In genomic region chr15:62742409-62743171, GRCh38 we compare ENCODE assay signal across 8 cellular contexts.
A peak's percentile ranks its signal among the peaks of the same experiment; 100 is the strongest.
DNase-seq lines count a peak whose midpoint lies in the region; ATAC-seq and TF ChIP-seq lines count a peak whose summit lies in the region.

No MANE protein-coding gene starts in this region.

- DNase-seq in GM04504 (ENCODE audit: low read depth) = peak; percentile 92
- DNase-seq in NCI-H1694 treated with DMSO at 0.1 percent for 48 hours (lab: John Stamatoyannopoulos, UW) = peak; percentile 64
- DNase-seq in epithelial cell of esophagus (ENCODE audit: low read depth) = peak; percentile 79

- H3K27ac ChIP-seq in 22Rv1 (no peak overlapping the region), VCaP (no peak overlapping the region), muscle layer of duodenum (ENCODE audit: low read length) (peak overlapping the region; percentile 56), stomach smooth muscle (ENCODE audit: low read length) (peak overlapping the region; percentile 71)

- peak; percentile 93 for TF ChIP-seq CTCF in 22Rv1 (IDR thresholded peaks at IDR 0.05)
- peak; percentile 97 for TF ChIP-seq CTCF in VCaP (conservative IDR thresholded peaks at IDR 0.05)
- TF ChIP-seq CTCF in epithelial cell of esophagus (IDR thresholded peaks at IDR 0.05; ENCODE audit: insufficient read depth, low read depth, low read length, missing control alignments) = peak; percentile 88

- ATAC-seq in HG02623 (IDR thresholded peaks at IDR 0.05; ENCODE audit: unreplicated experiment) = no peak

- H3K36me3 ChIP-seq in muscle layer of duodenum (ENCODE audit: control insufficient read depth in 1 of 2, insufficient read depth in 2 of 2, low read length in 2 of 2) = peaks cover 0 to 14% of the 10 kb centered on the region in 2 donors
- H3K36me3 ChIP-seq in stomach smooth muscle (ENCODE audit: control insufficient read depth in 2 of 2, insufficient read depth in 2 of 2, low read length in 2 of 2) = peaks cover 12 to 21% of the 10 kb centered on the region in 2 donors

- H3K27me3 ChIP-seq in muscle layer of duodenum (ENCODE audit: low read depth, low read length) (no peaks in the 10 kb centered on the region), stomach smooth muscle (ENCODE audit: control insufficient read depth in 1 of 2, insufficient read depth in 2 of 2, low read length in 2 of 2) (no peaks in the 10 kb centered on the region)

- H3K9ac ChIP-seq in stomach smooth muscle (ENCODE audit: low read length in 2 of 2) = peak overlapping the region; percentile 47 to 53

- H3K9me3 ChIP-seq in muscle layer of duodenum (ENCODE audit: control insufficient read depth in 1 of 2, low read length in 2 of 2) (no peaks in the 10 kb centered on the region), stomach smooth muscle (ENCODE audit: control insufficient read depth in 2 of 2, low read length in 2 of 2) (no peaks in the 10 kb centered on the region)

- H3K4me3 ChIP-seq in epithelial cell of esophagus (ENCODE audit: low read length) (no peak overlapping the region), muscle layer of duodenum (ENCODE audit: low read depth in 1 of 2, low read length in 2 of 2) (no peak overlapping the region), stomach smooth muscle (ENCODE audit: low read length in 2 of 2) (no peak overlapping the region)

- H3K4me1 ChIP-seq in muscle layer of duodenum (ENCODE audit: control insufficient read depth in 1 of 2, insufficient read depth in 2 of 2, low read length in 2 of 2) = peaks cover 0 to 22% of the 10 kb centered on the region in 2 donors
- peaks cover 18% of the 10 kb centered on the region for H3K4me1 ChIP-seq in stomach smooth muscle (ENCODE audit: control insufficient read depth, insufficient read depth, low read length)

Comparison
In these comparisons a context has a peak if more than half of its experiments do, and no peak if none do; other contexts are left out.
1. H3K27ac ChIP-seq: peak in muscle layer of duodenum (single experiment) and stomach smooth muscle (single experiment); none in 22Rv1 (single experiment) and VCaP (single experiment).
2. Peak in every context shown above with its lines, with median percentiles within 50 percentile points of each other: CTCF ChIP-seq and DNase-seq.